In the genomic region with DNA sequence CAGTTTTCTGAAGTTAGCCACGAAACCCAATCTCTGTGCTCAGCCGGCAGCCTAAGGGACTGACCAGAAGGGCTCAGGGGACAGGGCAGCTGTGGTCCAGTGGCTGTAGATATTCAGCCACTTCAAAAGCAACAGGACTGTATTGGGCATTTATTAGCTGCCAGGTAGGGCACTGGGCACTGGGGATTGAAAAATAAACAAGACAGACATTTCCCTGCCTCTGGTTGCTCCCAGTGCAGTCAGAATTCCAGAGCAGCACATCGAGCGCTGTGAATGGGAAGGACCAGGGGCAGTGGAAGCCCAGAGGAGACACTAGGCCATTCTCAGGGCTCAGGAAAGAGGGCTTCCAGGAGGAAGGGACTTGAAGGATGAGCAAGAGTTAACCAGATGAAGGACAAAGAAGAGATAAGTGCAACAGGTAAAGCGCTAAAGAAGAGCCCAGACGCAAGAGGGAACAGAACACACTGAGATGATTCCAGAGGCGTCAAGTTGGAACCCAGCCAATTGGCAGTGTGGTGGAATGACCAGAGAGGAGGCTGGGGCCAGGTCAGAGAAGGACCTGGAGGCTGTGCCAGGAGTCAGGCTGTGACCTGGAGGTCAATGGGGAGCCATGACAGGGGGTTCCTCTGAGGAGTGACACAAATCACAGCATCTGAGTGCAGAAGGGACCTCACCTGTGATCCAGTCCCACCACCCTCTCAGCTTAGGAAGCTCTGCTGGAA, we compare ENCODE assay signal across 7 cellular contexts.
"Had no signal": no experiment of that assay in that cellular context is flagged by ENCODE, and none has a peak within 500 bp of the region (broad histone marks: within the 10 kb centered on the region; RNA-seq: fewer than 3 reads in every experiment).

No MANE protein-coding gene starts in this region.

- ATAC-seq: HCT116 had no signal

- DNase-seq: H7, KG1 had no signal

- H3K4me3 Mint-ChIP-seq: GM23338, IgD-negative memory B cell had no signal

- H3K9me3 ChIP-seq: HAP-1 had no signal

- H3K4me3 ChIP-seq: GM23338, HAP-1 had no signal

- H3K4me1 ChIP-seq: HAP-1 had no signal

- H3K27ac Mint-ChIP-seq: GM23338, IgD-negative memory B cell had no signal

- H3K36me3 ChIP-seq: HAP-1 had no signal

- FAIRE-seq: HTR-8/SVneo had no signal
